ENCODE assay signal across 8 cellular contexts in genomic region chr15:76310470-76311070, GRCh38. TPM values are rescaled to one million over a fixed set of nuclear protein-coding genes. Genes with fewer than 3 reads are reported as not detected.
A peak's percentile ranks its signal among the peaks of the same experiment; 100 is the strongest.
DNase-seq lines count a peak whose midpoint lies in the region; ATAC-seq, FAIRE-seq and TF ChIP-seq lines count a peak whose summit lies in the region.

No MANE protein-coding gene starts in this region.

- H3K4me1 Mint-ChIP-seq in activated T-cell treated with anti-CD3 and anti-CD28 coated beads, Interleukin-2, amount 50 U/mL, for 72 hours (ENCODE audit: low read depth), result peaks cover 42% of the 10 kb centered on the region

- WGBS in heart left ventricle, 4 donors, result 0 to 1% (median 1%) methylated on average over 12 to 16 of the region's 16 CpGs

- peak overlapping the region; percentile 93 for H3K9ac ChIP-seq in HUES6 (ENCODE audit: low read length)
- H3K9ac ChIP-seq in rectal smooth muscle tissue (ENCODE audit: low read length), result peak overlapping the region; percentile 87

- peaks cover 17% of the 10 kb centered on the region for H3K4me1 ChIP-seq in HUES6 (ENCODE audit: control insufficient read depth, insufficient read depth, low read length)
- peaks cover 0 to 44% (median 28%) of the 10 kb centered on the region in 12 donors for H3K4me1 ChIP-seq in heart left ventricle
- peaks cover 2% of the 10 kb centered on the region for H3K4me1 ChIP-seq in rectal smooth muscle tissue (ENCODE audit: control insufficient read depth, insufficient read depth, low read length)

- peak overlapping the region; percentile 88 to 91 for H3K4me3 Mint-ChIP-seq in activated T-cell treated with anti-CD3 and anti-CD28 coated beads, Interleukin-2, amount 50 U/mL, for 72 hours

- peaks cover 0 to 3% of the 10 kb centered on the region in 2 donors for H3K36me3 Mint-ChIP-seq in activated T-cell treated with anti-CD3 and anti-CD28 coated beads, Interleukin-2, amount 50 U/mL, for 72 hours (ENCODE audit: insufficient read depth in 2 of 2)

- H3K27ac Mint-ChIP-seq in activated T-cell treated with anti-CD3 and anti-CD28 coated beads, Interleukin-2, amount 50 U/mL, for 72 hours, result peak overlapping the region; percentile 84

- H3K27me3 Mint-ChIP-seq in activated T-cell treated with anti-CD3 and anti-CD28 coated beads, Interleukin-2, amount 50 U/mL, for 72 hours (ENCODE audit: low read depth), result no peaks in the 10 kb centered on the region

- H3K4me3 ChIP-seq in HUES6 (ENCODE audit: low read depth, low read length), result peak overlapping the region; percentile 96
- H3K4me3 ChIP-seq in heart left ventricle, result peak overlapping the region; percentile 67 to 97 (median 84)
- peak overlapping the region; percentile 91 for H3K4me3 ChIP-seq in rectal smooth muscle tissue (ENCODE audit: low read length)

- FAIRE-seq in GM19239 (lab: Jason Lieb, UNC), result peak; percentile 57

- no peaks in the 10 kb centered on the region for H3K9me3 ChIP-seq in HUES6 (ENCODE audit: control insufficient read depth, insufficient read depth, low read depth, low read length)
- H3K9me3 ChIP-seq in heart left ventricle, result no peaks in the 10 kb centered on the region

- ATAC-seq in activated T-cell treated with anti-CD3 and anti-CD28 coated beads, Interleukin-2, amount 50 U/mL, for 72 hours (replicated peaks in 1 of 2), result peak; percentile 0 to 3
- peak in 3 of 4 donors; percentile 3 to 28 (median 22) for ATAC-seq in heart left ventricle
- no peak for ATAC-seq in activated CD4-positive, CD25-positive, alpha-beta regulatory T cell treated with anti-CD3 and anti-CD28 coated beads, Interleukin-2, amount 50 U/mL, for 24 hours
- no peak for ATAC-seq in HG03439 (IDR thresholded peaks at IDR 0.05; ENCODE audit: unreplicated experiment)

- TF ChIP-seq CTCF in heart left ventricle (IDR thresholded peaks at IDR 0.05), result no peak

- DNase-seq in AG08395 (ENCODE audit: low spot score) (peak; percentile 29), GM19239 (ENCODE audit: insufficient read length, low spot score) (no peak), heart left ventricle (no peak)
- DNase-seq in activated T-cell treated with anti-CD3 and anti-CD28 coated beads, Interleukin-2, amount 50 U/mL, for 72 hours, result peak in 1 of 2 donors; percentile 16

- peak overlapping the region; percentile 69; the same call in 1 of the 2 replicates for H3K27ac ChIP-seq in HUES6 (ENCODE audit: low read depth, low read length)
- peak overlapping the region; percentile 69 to 94 (median 90) for H3K27ac ChIP-seq in heart left ventricle
- H3K27ac ChIP-seq in rectal smooth muscle tissue (ENCODE audit: low read depth, low read length), result peak overlapping the region; percentile 80

- TF ChIP-seq POLR2A in heart left ventricle (IDR thresholded peaks at IDR 0.05), result no peak

- H3K27me3 ChIP-seq in HUES6 (ENCODE audit: control insufficient read depth, insufficient read depth, low read length) (no peaks in the 10 kb centered on the region), heart left ventricle (no peaks in the 10 kb centered on the region), rectal smooth muscle tissue (ENCODE audit: control insufficient read depth, insufficient read depth, low read length) (no peaks in the 10 kb centered on the region)

- intact Hi-C loops in heart left ventricle (cut with DNase I), result loop anchor here in 1 of 10 donors (10.0 kb wide), 1 partner anchor 116 kb away; no protein-coding TSS in a partner anchor

- no peaks in the 10 kb centered on the region for H3K9me3 Mint-ChIP-seq in activated T-cell treated with anti-CD3 and anti-CD28 coated beads, Interleukin-2, amount 50 U/mL, for 72 hours

- H3K36me3 ChIP-seq in HUES6 (ENCODE audit: control insufficient read depth, insufficient read depth, low read length) (no peaks in the 10 kb centered on the region), heart left ventricle (peaks cover 0 to 5% (median 0%) of the 10 kb centered on the region in 9 donors), rectal smooth muscle tissue (ENCODE audit: control insufficient read depth, insufficient read depth, low read length) (no peaks in the 10 kb centered on the region)

RNA-seq across cellular contexts. Expression of gene ETFA, which starts 0.7 kb away (rescaled TPM):
- 100 to 1,000 TPM; 143 to 158 TPM for total RNA-seq in activated T-cell treated with anti-CD3 and anti-CD28 coated beads, Interleukin-2, amount 50 U/mL, for 72 hours
- total RNA-seq in heart left ventricle, result 100 to 1,000 TPM; 244 to 536 (median 369) TPM
- 100 to 1,000 TPM; 210 to 217 TPM for polyA plus RNA-seq in heart left ventricle

RNA-seq across cellular contexts. Expression of gene ISL2, which starts 26.0 kb away (rescaled TPM):
- under 1 TPM; 0.77 to 0.83 TPM for total RNA-seq in activated T-cell treated with anti-CD3 and anti-CD28 coated beads, Interleukin-2, amount 50 U/mL, for 72 hours
- total RNA-seq in heart left ventricle, result not detected
- not detected for polyA plus RNA-seq in heart left ventricle

Comparison
In these comparisons a context has a peak if more than half of its experiments do, and no peak if none do; other contexts are left out.
1. ATAC-seq: peak in activated T-cell treated with anti-CD3 and anti-CD28 coated beads, Interleukin-2, amount 50 U/mL, for 72 hours (2 of 2) and heart left ventricle (3 of 4); none in activated CD4-positive, CD25-positive, alpha-beta regulatory T cell treated with anti-CD3 and anti-CD28 coated beads, Interleukin-2, amount 50 U/mL, for 24 hours (0 of 2) and HG03439 (single experiment).
2. Peak in every context shown above with its lines, with median percentiles within 50 percentile points of each other: H3K27ac ChIP-seq and H3K4me3 ChIP-seq.